ENCODE assay signal across 14 cellular contexts in the genomic region with DNA sequence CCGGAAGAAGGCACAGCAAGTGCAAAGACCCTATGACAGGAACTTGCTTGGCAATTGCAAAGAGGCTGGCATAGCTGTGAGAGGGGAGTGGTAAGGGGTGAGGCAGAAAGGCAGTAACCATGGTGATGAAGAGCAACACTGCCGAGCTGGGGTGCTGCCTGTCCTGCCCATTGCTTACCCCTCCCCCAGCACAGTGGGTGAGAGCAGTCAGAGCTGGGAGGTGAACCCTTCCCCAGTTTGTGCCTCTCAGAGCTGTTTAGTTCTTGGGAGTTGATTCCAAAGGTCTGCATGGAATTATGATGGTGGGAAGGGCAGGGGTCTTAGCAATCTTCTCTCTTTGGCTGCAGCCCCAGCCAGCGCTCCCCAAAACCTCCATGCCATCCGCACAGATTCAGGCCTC. TPM values are rescaled to one million over a fixed set of nuclear protein-coding genes. Genes with fewer than 3 reads are reported as not detected.
DNase-seq lines count a peak whose midpoint lies in the region; ATAC-seq, FAIRE-seq and TF ChIP-seq lines count a peak whose summit lies in the region.
"Had no signal": no experiment of that assay in that cellular context is flagged by ENCODE, and none has a peak within 500 bp of the region (broad histone marks: within the 10 kb centered on the region; RNA-seq: fewer than 3 reads in every experiment).

No MANE protein-coding gene starts in this region.

- H3K27ac ChIP-seq in HepG2 (ENCODE audit: extremely low read length, insufficient read depth, low read length) (peak overlapping the region; percentile 91), right lobe of liver (peak overlapping the region in 1 of 3 donors; percentile 8)
- H3K27ac ChIP-seq: HL-60 had no signal

- TF ChIP-seq EP300 in HepG2 (IDR thresholded peaks at IDR 0.05; ENCODE audit: low read depth in 2 of 2, low read length in 2 of 2) (peak in 1 of 2 experiments; percentile 28; a peak in 1 of 4 replicates), HepG2 (CRISPR knock-in tag; IDR thresholded peaks at IDR 0.05; ENCODE audit: borderline replicate concordance) (no peak)

- DNase-seq in HepG2 (ENCODE audit: low spot score) = peak; percentile 54
- DNase-seq in right lobe of liver = no peak
- no peak for DNase-seq in endothelial cell (ENCODE audit: low spot score)
- DNase-seq in neural crest cell (ENCODE audit: low read depth, low spot score) = no peak
- no peak for DNase-seq in KG1 (lab: John Stamatoyannopoulos, UW)
- no peak for DNase-seq in activated T-cell treated with anti-CD3 and anti-CD28 coated beads, Interleukin-2, amount 50 U/mL, for 48 hours
- DNase-seq: activated CD8-positive, alpha-beta memory T cell treated with anti-CD3 and anti-CD28 coated beads for 24 hours; CD4-positive, alpha-beta memory T cell; effector CD4-positive, alpha-beta T cell; NCI-H2029 had no signal

- H3K4me2 ChIP-seq in HepG2 (ENCODE audit: low read depth, low read length) = peak overlapping the region; percentile 74

- peak overlapping the region; percentile 69 for H3K9ac ChIP-seq in HepG2 (ENCODE audit: insufficient read depth, low read depth, low read length)

- H3K4me1 ChIP-seq in HepG2 (ENCODE audit: insufficient read depth, low read length) (peaks cover 90% of the 10 kb centered on the region), right lobe of liver (no peaks in the 10 kb centered on the region)

- TF ChIP-seq CTCF in HepG2 (CRISPR knock-in tag; IDR thresholded peaks at IDR 0.05) (no peak), right lobe of liver (IDR thresholded peaks at IDR 0.05) (no peak), endothelial cell (IDR thresholded peaks at IDR 0.05; ENCODE audit: unreplicated experiment) (no peak), neural crest cell (conservative IDR thresholded peaks at IDR 0.05) (no peak)

- H3K27ac Mint-ChIP-seq in endothelial cell (ENCODE audit: unreplicated experiment) (peak overlapping the region; percentile 99), neural crest cell (ENCODE audit: unreplicated experiment) (peak overlapping the region; percentile 86)
- H3K27ac Mint-ChIP-seq: CD4-positive, alpha-beta memory T cell had no signal

- no peaks in the 10 kb centered on the region for H3K27me3 ChIP-seq in HepG2 (ENCODE audit: control insufficient read depth in 1 of 2, insufficient read depth in 2 of 2, low read length in 2 of 2)
- H3K27me3 ChIP-seq in right lobe of liver = no peaks in the 10 kb centered on the region

- H3K36me3 Mint-ChIP-seq in endothelial cell (ENCODE audit: low read depth, unreplicated experiment) = peaks cover 24% of the 10 kb centered on the region
- peaks cover 2% of the 10 kb centered on the region for H3K36me3 Mint-ChIP-seq in neural crest cell (ENCODE audit: low read depth)
- H3K36me3 Mint-ChIP-seq: CD4-positive, alpha-beta memory T cell had no signal

- H3K4me3 Mint-ChIP-seq in endothelial cell (ENCODE audit: unreplicated experiment) (peak overlapping the region; percentile 32), neural crest cell (peak overlapping the region; percentile 82)
- H3K4me3 Mint-ChIP-seq: CD4-positive, alpha-beta memory T cell had no signal

- no peak for FAIRE-seq in HepG2 (lab: Jason Lieb, UNC)
- FAIRE-seq: GM12891 had no signal

- H3K27me3 Mint-ChIP-seq in endothelial cell (ENCODE audit: unreplicated experiment) (peaks cover 8% of the 10 kb centered on the region), neural crest cell (ENCODE audit: low read depth) (no peaks in the 10 kb centered on the region)
- H3K27me3 Mint-ChIP-seq: CD4-positive, alpha-beta memory T cell had no signal

- H3K4me3 ChIP-seq in HepG2 (replicated peaks in 1 of 3; ENCODE audit: insufficient read depth in 1 of 3, low read depth in 2 of 3, low read length in 3 of 3) (peak overlapping the region in 2 of 3 experiments; percentile 14 to 47; a peak in 4 of 6 replicates), right lobe of liver (no peak overlapping the region)

- 63% methylated on average over 4 of the region's 4 CpGs for WGBS in HepG2 (ENCODE audit: low lambda C conversion rate)
- 48% methylated on average over 2 of the region's 4 CpGs for WGBS in right lobe of liver (ENCODE audit: insufficient coverage, low coverage, low lambda C conversion rate, missing lambda C conversion rate)

- TF ChIP-seq RAD21 in HepG2 (CRISPR knock-in tag; IDR thresholded peaks at IDR 0.05) = no peak

- TSS peak; percentile 99 for BruUV-seq in HepG2 (replicated peaks; lab: Mats Ljungman, UMichigan)

- H3K9me3 ChIP-seq in HepG2 (ENCODE audit: low read length) (no peaks in the 10 kb centered on the region), right lobe of liver (no peaks in the 10 kb centered on the region)

- in situ Hi-C loops in HepG2 (cut with HindIII; ENCODE audit: extremely low pct_ligation_motif_present, low pct_unique_long_range_greater_than_20kb) = no loop called here

- H3K9me3 Mint-ChIP-seq in endothelial cell (ENCODE audit: unreplicated experiment) (no peaks in the 10 kb centered on the region), neural crest cell (no peaks in the 10 kb centered on the region)

- H4K20me1 ChIP-seq in HepG2 (ENCODE audit: insufficient read depth, low read length) = no peaks in the 10 kb centered on the region

- TF ChIP-seq POLR2A in HepG2 (IDR thresholded peaks at IDR 0.05; ENCODE audit: insufficient read depth in 1 of 2, low read depth in 2 of 2, low read length in 2 of 2) = peak in 1 of 2 experiments; percentile 32; a peak in 2 of 4 replicates
- no peak for TF ChIP-seq POLR2A in right lobe of liver (IDR thresholded peaks at IDR 0.05)

- H3K36me3 ChIP-seq in HepG2 (replicated peaks in 1 of 2; ENCODE audit: control insufficient read depth in 1 of 2, insufficient read depth in 2 of 2, low read length in 2 of 2) = peaks cover 12 to 16% of the 10 kb centered on the region in 2 experiments
- H3K36me3 ChIP-seq in right lobe of liver = no peaks in the 10 kb centered on the region

- H3K4me1 Mint-ChIP-seq in endothelial cell (ENCODE audit: unreplicated experiment) = peaks cover 52% of the 10 kb centered on the region
- H3K4me1 Mint-ChIP-seq in neural crest cell = peaks cover 59% of the 10 kb centered on the region
- H3K4me1 Mint-ChIP-seq: CD4-positive, alpha-beta memory T cell had no signal

- no peaks in the 10 kb centered on the region for H3K79me2 ChIP-seq in HepG2 (ENCODE audit: insufficient read depth, low read length)

- CTCF ChIA-PET in HepG2 (lab: Yijun Ruan, JAX; ENCODE audit: low intra/inter-chr PET ratio, low total read pairs) = interaction anchor here (1.6 kb wide), 1 partner anchor 10 kb away, joined by 6 read pairs; a partner anchor contains a TSS

- ATAC-seq in HepG2 = peak; percentile 48
- no peak for ATAC-seq in right lobe of liver
- no peak for ATAC-seq in HG02885 (IDR thresholded peaks at IDR 0.05; ENCODE audit: poor library complexity, unreplicated experiment)
- no peak for ATAC-seq in GM21576 (IDR thresholded peaks at IDR 0.05; ENCODE audit: unreplicated experiment)

- POLR2A ChIA-PET in HepG2 (lab: Yijun Ruan, JAX) = interaction anchor here (0.6 to 2.7 kb wide), 16 partner anchors 8 to 450 kb away, joined by 3 to 32 read pairs (median 8); a partner anchor contains a TSS

- H2AFZ ChIP-seq in HepG2 (ENCODE audit: low read length) = no peak overlapping the region

- intact Hi-C loops in HepG2 (cut with micrococcal nuclease; ENCODE audit: unreplicated experiment) (loop anchor here (1.0 kb wide), 1 partner anchor 11 kb away; no protein-coding TSS in a partner anchor), right lobe of liver (cut with DNase I) (no loop called here)

RNA-seq across cellular contexts. Expression of a gene that starts 8.9 kb away (rescaled TPM):
- 12.4 and 24.0 TPM in 2 replicates for total RNA-seq in HepG2 (2016; rRNA removed; fragmentation: Illumina TruSeq; extraction: Trizol)
- 8.5 and 10.2 TPM in 2 replicates for total RNA-seq in HepG2 (2016; cell fraction: cytosol; rRNA removed; fragmentation: Illumina TruSeq; extraction: Trizol; ENCODE audit: low read depth)
- 12.7 and 22.1 TPM in 2 replicates for total RNA-seq in HepG2 (2016; cell fraction: insoluble cytoplasmic fraction; rRNA removed; fragmentation: Illumina TruSeq; extraction: Trizol)
- 13.7 and 17.0 TPM in 2 replicates for total RNA-seq in HepG2 (2016; cell fraction: membrane; rRNA removed; fragmentation: Illumina TruSeq; extraction: Trizol)
- total RNA-seq in HepG2 (2016; cell fraction: nucleus; rRNA removed; fragmentation: Illumina TruSeq; extraction: Trizol) = 16.6 and 22.9 TPM in 2 replicates
- polyA plus RNA-seq in HepG2 (2011; rRNA removed) = 43.6 and 48.0 TPM in 2 replicates
- 34.1 and 42.7 TPM in 2 replicates for polyA plus RNA-seq in HepG2 (2011; cell fraction: cytosol; rRNA removed)
- polyA plus RNA-seq in HepG2 (2011; cell fraction: nucleus; rRNA removed) = 45.0 and 51.9 TPM in 2 replicates
- 24.1 and 31.2 TPM in 2 replicates for polyA plus RNA-seq in HepG2 (2012)
- 3.8 and 5.0 TPM in 2 replicates for polyA plus RNA-seq in HepG2 (2016; cell fraction: cytosol; fragmentation: Illumina TruSeq; extraction: Trizol; ENCODE audit: low read depth)
- polyA plus RNA-seq in HepG2 (2016; cell fraction: insoluble cytoplasmic fraction; fragmentation: Illumina TruSeq; extraction: Trizol; ENCODE audit: low read depth) = 9.1 and 11.5 TPM in 2 replicates
- 8.9 and 12.0 TPM in 2 replicates for polyA plus RNA-seq in HepG2 (2016; cell fraction: membrane; fragmentation: Illumina TruSeq; extraction: Trizol; ENCODE audit: low read depth)
- polyA plus RNA-seq in HepG2 (2016; cell fraction: nucleus; fragmentation: Illumina TruSeq; extraction: Trizol; ENCODE audit: insufficient read depth, low read depth) = 23.9 and 24.2 TPM in 2 replicates
- polyA minus RNA-seq in HepG2 (2011; rRNA and poly(A)+ RNA removed; ENCODE audit: low replicate concordance) = 189 and 236 TPM in 2 replicates
- polyA minus RNA-seq in HepG2 (2011; cell fraction: cytosol; rRNA and poly(A)+ RNA removed) = 48.4 and 49.0 TPM in 2 replicates
- polyA minus RNA-seq in HepG2 (2011; cell fraction: nucleus; rRNA and poly(A)+ RNA removed) = 33.2 and 34.2 TPM in 2 replicates
- 1 to 10 TPM; 1.1 to 2.9 (median 1.8) TPM for total RNA-seq in right lobe of liver
- 115 TPM for total RNA-seq in endothelial cell (ENCODE audit: unreplicated experiment)
- total RNA-seq in neural crest cell = 71.7 and 74.7 TPM in 2 replicates

RNA-seq across cellular contexts. Expression of a gene that starts 23.8 kb away (rescaled TPM):
- total RNA-seq in HepG2 (2016; rRNA removed; fragmentation: Illumina TruSeq; extraction: Trizol) (20.6 and 28.1 TPM in 2 replicates), right lobe of liver (10 to 100 TPM; 13.9 to 20.8 (median 17.9) TPM), endothelial cell (ENCODE audit: unreplicated experiment) (41.2 TPM), neural crest cell (86.5 and 91.1 TPM in 2 replicates)
- 2.9 and 4.8 TPM in 2 replicates for total RNA-seq in HepG2 (2016; cell fraction: cytosol; rRNA removed; fragmentation: Illumina TruSeq; extraction: Trizol; ENCODE audit: low read depth)
- total RNA-seq in HepG2 (2016; cell fraction: insoluble cytoplasmic fraction; rRNA removed; fragmentation: Illumina TruSeq; extraction: Trizol) = 19.4 and 24.9 TPM in 2 replicates
- 7.5 and 9.5 TPM in 2 replicates for total RNA-seq in HepG2 (2016; cell fraction: membrane; rRNA removed; fragmentation: Illumina TruSeq; extraction: Trizol)
- total RNA-seq in HepG2 (2016; cell fraction: nucleus; rRNA removed; fragmentation: Illumina TruSeq; extraction: Trizol) = 20.1 and 24.6 TPM in 2 replicates
- 15.1 and 16.2 TPM in 2 replicates for polyA plus RNA-seq in HepG2 (2011; rRNA removed)
- 7.0 and 9.8 TPM in 2 replicates for polyA plus RNA-seq in HepG2 (2011; cell fraction: cytosol; rRNA removed)
- polyA plus RNA-seq in HepG2 (2011; cell fraction: nucleus; rRNA removed) = 56.6 and 66.8 TPM in 2 replicates
- polyA plus RNA-seq in HepG2 (2012) = 26.5 TPM in 2 replicates
- 2.1 and 2.5 TPM in 2 replicates for polyA plus RNA-seq in HepG2 (2016; cell fraction: cytosol; fragmentation: Illumina TruSeq; extraction: Trizol; ENCODE audit: low read depth)
- 15.7 and 22.2 TPM in 2 replicates for polyA plus RNA-seq in HepG2 (2016; cell fraction: insoluble cytoplasmic fraction; fragmentation: Illumina TruSeq; extraction: Trizol; ENCODE audit: low read depth)
- 3.5 and 5.6 TPM in 2 replicates for polyA plus RNA-seq in HepG2 (2016; cell fraction: membrane; fragmentation: Illumina TruSeq; extraction: Trizol; ENCODE audit: low read depth)
- 36.5 and 38.9 TPM in 2 replicates for polyA plus RNA-seq in HepG2 (2016; cell fraction: nucleus; fragmentation: Illumina TruSeq; extraction: Trizol; ENCODE audit: insufficient read depth, low read depth)
- polyA minus RNA-seq in HepG2 (2011; rRNA and poly(A)+ RNA removed; ENCODE audit: low replicate concordance) = 24.4 and 46.4 TPM in 2 replicates
- polyA minus RNA-seq in HepG2 (2011; cell fraction: cytosol; rRNA and poly(A)+ RNA removed) = 13.8 and 16.5 TPM in 2 replicates
- polyA minus RNA-seq in HepG2 (2011; cell fraction: nucleus; rRNA and poly(A)+ RNA removed) = 27.7 and 30.0 TPM in 2 replicates

RNA-seq across cellular contexts. Expression of a gene that starts 54.2 kb away (rescaled TPM):
- total RNA-seq in HepG2 (2016; rRNA removed; fragmentation: Illumina TruSeq; extraction: Trizol) (not detected in 2 replicates), right lobe of liver (1 to 10 TPM in 4 of 6 experiments, under 1 TPM in 2; 0.56 to 3.3 (median 1.8) TPM), endothelial cell (ENCODE audit: unreplicated experiment) (25.7 TPM), neural crest cell (0.16 and 0.19 TPM in 2 replicates)
- total RNA-seq in HepG2 (2016; cell fraction: cytosol; rRNA removed; fragmentation: Illumina TruSeq; extraction: Trizol; ENCODE audit: low read depth) = not detected in 2 replicates
- total RNA-seq in HepG2 (2016; cell fraction: insoluble cytoplasmic fraction; rRNA removed; fragmentation: Illumina TruSeq; extraction: Trizol) = not detected in 2 replicates
- not detected in 2 replicates for total RNA-seq in HepG2 (2016; cell fraction: membrane; rRNA removed; fragmentation: Illumina TruSeq; extraction: Trizol)
- 0.12 TPM in 1 of 2 replicates, not detected in the other for total RNA-seq in HepG2 (2016; cell fraction: nucleus; rRNA removed; fragmentation: Illumina TruSeq; extraction: Trizol)
- polyA plus RNA-seq in HepG2 (2011; rRNA removed) = 0.01 and 0.05 TPM in 2 replicates
- 0.05 TPM in 1 of 2 replicates, not detected in the other for polyA plus RNA-seq in HepG2 (2011; cell fraction: cytosol; rRNA removed)
- 0.63 and 0.68 TPM in 2 replicates for polyA plus RNA-seq in HepG2 (2011; cell fraction: nucleus; rRNA removed)
- 0.19 TPM in 1 of 2 replicates, not detected in the other for polyA plus RNA-seq in HepG2 (2012)
- polyA plus RNA-seq in HepG2 (2016; cell fraction: cytosol; fragmentation: Illumina TruSeq; extraction: Trizol; ENCODE audit: low read depth) = not detected in 2 replicates
- not detected in 2 replicates for polyA plus RNA-seq in HepG2 (2016; cell fraction: insoluble cytoplasmic fraction; fragmentation: Illumina TruSeq; extraction: Trizol; ENCODE audit: low read depth)
- polyA plus RNA-seq in HepG2 (2016; cell fraction: membrane; fragmentation: Illumina TruSeq; extraction: Trizol; ENCODE audit: low read depth) = not detected in 2 replicates
- not detected in 2 replicates for polyA plus RNA-seq in HepG2 (2016; cell fraction: nucleus; fragmentation: Illumina TruSeq; extraction: Trizol; ENCODE audit: insufficient read depth, low read depth)
- 0.37 TPM in 1 of 2 replicates, not detected in the other for polyA minus RNA-seq in HepG2 (2011; rRNA and poly(A)+ RNA removed; ENCODE audit: low replicate concordance)
- polyA minus RNA-seq in HepG2 (2011; cell fraction: cytosol; rRNA and poly(A)+ RNA removed) = not detected in 2 replicates
- not detected in 2 replicates for polyA minus RNA-seq in HepG2 (2011; cell fraction: nucleus; rRNA and poly(A)+ RNA removed)

Comparison
In these comparisons a context has a peak if more than half of its experiments do, and no peak if none do; other contexts are left out.
1. H3K4me3 ChIP-seq: peak in HepG2 (2 of 3); none in right lobe of liver (0 of 3).